ENCODE assay signal across 1 cellular context in genomic region chr14:39265032-39265431, GRCh38.
TF ChIP-seq lines count a peak whose summit lies in the region.

No MANE protein-coding gene starts in this region.

TF ChIP-seq in IMR-90, 13 proteins besides CTCF, POLR2A, EP300 and RAD21 (continued from another document):
- TF ChIP-seq USF2 (IDR thresholded peaks at IDR 0.05; ENCODE audit: low read depth, low read length) (no peak), CHD1 (IDR thresholded peaks at IDR 0.05; ENCODE audit: low read depth, low read length) (no peak), CEBPB (IDR thresholded peaks at IDR 0.05; ENCODE audit: low read depth, low read length) (no peak)
